In genomic region chr17:43272483-43272882, GRCh38 we compare ENCODE assay signal across 13 cellular contexts. TPM values are rescaled to one million over a fixed set of nuclear protein-coding genes. Genes with fewer than 3 reads are reported as not detected.
A peak's percentile ranks its signal among the peaks of the same experiment; 100 is the strongest.
DNase-seq lines count a peak whose midpoint lies in the region; TF ChIP-seq lines count a peak whose summit lies in the region.
"Not testable (repeated sequence)": the region's sequence is repeated elsewhere in the genome, so short reads cannot be mapped to it uniquely, and the experiment has no call there.
"Had no signal": no experiment of that assay in that cellular context is flagged by ENCODE, and none has a peak within 500 bp of the region (broad histone marks: within the 10 kb centered on the region; RNA-seq: fewer than 3 reads in every experiment).

No MANE protein-coding gene starts in this region.

- POLR2A ChIA-PET in Caco-2 (lab: Charles Lee); SK-N-SH (lab: Yijun Ruan, JAX); activated CD4-positive, alpha-beta memory T cell treated with anti-CD3 and anti-CD28 coated beads for 36 hours (lab: Charles Lee): not testable (repeated sequence)

- BruUV-seq in Caco-2 (replicated peaks; lab: Mats Ljungman, UMichigan) = not testable (repeated sequence)

- not testable (repeated sequence) for H3K27me3 Mint-ChIP-seq in Caco-2 (ENCODE audit: insufficient read depth, unreplicated experiment); activated CD4-positive, alpha-beta memory T cell treated with anti-CD3 and anti-CD28 coated beads for 36 hours; activated naive CD4-positive, alpha-beta T cell treated with anti-CD3 and anti-CD28 coated beads, Interleukin-2, amount 50 U/mL, for 24 hours

- DNase-seq in Caco-2 = peak; percentile 10 to 22
- not testable (repeated sequence) for DNase-seq in SK-N-SH; activated CD4-positive, alpha-beta memory T cell treated with anti-CD3 and anti-CD28 coated beads for 36 hours
- DNase-seq in colonic mucosa = peak; percentile 22
- DNase-seq in mucosa of gallbladder (ENCODE audit: low spot score) = peak; percentile 0
- peak; percentile 9 for DNase-seq in stimulated activated CD4-positive, alpha-beta T cell treated with anti-CD3 and anti-CD28 coated beads, Interleukin-4, amount 100 ng/mL, for 24 hours

- TF ChIP-seq EP300 in SK-N-SH (IDR thresholded peaks at IDR 0.05; ENCODE audit: borderline replicate concordance in 1 of 2, low read depth in 1 of 2, low read length in 1 of 2) = not testable (repeated sequence)

- H3K27ac ChIP-seq in SK-N-SH (ENCODE audit: low read depth in 2 of 2, low read length in 1 of 2); colonic mucosa: not testable (repeated sequence)

- H3K79me2 ChIP-seq in SK-N-SH (ENCODE audit: insufficient read depth) = not testable (repeated sequence)

- TF ChIP-seq RAD21 in SK-N-SH (IDR thresholded peaks at IDR 0.05; ENCODE audit: low read length) = not testable (repeated sequence)

- not testable (repeated sequence) for H3K4me3 ChIP-seq in Caco-2 (ENCODE audit: low read depth, low read length); SK-N-SH (ENCODE audit: low read depth in 2 of 2, low read length in 1 of 2); colonic mucosa

- H4K20me1 ChIP-seq in SK-N-SH (ENCODE audit: insufficient read depth) = not testable (repeated sequence)

- not testable (repeated sequence) for H3K36me3 Mint-ChIP-seq in Caco-2 (ENCODE audit: insufficient read depth, unreplicated experiment); activated CD4-positive, alpha-beta memory T cell treated with anti-CD3 and anti-CD28 coated beads for 36 hours; activated naive CD4-positive, alpha-beta T cell treated with anti-CD3 and anti-CD28 coated beads, Interleukin-2, amount 50 U/mL, for 24 hours

- not testable (repeated sequence) for H3K4me1 ChIP-seq in Caco-2; SK-N-SH (ENCODE audit: control insufficient read depth in 1 of 2, insufficient read depth in 2 of 2, low read depth in 1 of 2, low read length in 1 of 2); colonic mucosa

- H3F3A ChIP-seq in SK-N-SH (replicated peaks; ENCODE audit: insufficient read depth) = not testable (repeated sequence)

- peak overlapping the region; percentile 70 for H3K27ac Mint-ChIP-seq in Caco-2 (ENCODE audit: unreplicated experiment)
- H3K27ac Mint-ChIP-seq in activated CD4-positive, alpha-beta memory T cell treated with anti-CD3 and anti-CD28 coated beads for 36 hours = peak overlapping the region; percentile 3
- peak overlapping the region; percentile 91 for H3K27ac Mint-ChIP-seq in activated naive CD4-positive, alpha-beta T cell treated with anti-CD3 and anti-CD28 coated beads, Interleukin-2, amount 50 U/mL, for 24 hours

- TF ChIP-seq CTCF in Caco-2 (IDR thresholded peaks at IDR 0.05; ENCODE audit: insufficient read depth in 1 of 2, low read depth in 1 of 2, low read length in 1 of 2, severe bottlenecking in 1 of 2, unreplicated experiment in 1 of 2); SK-N-SH (IDR thresholded peaks at IDR 0.05); colonic mucosa (IDR thresholded peaks at IDR 0.05): not testable (repeated sequence)

- WGBS in SK-N-SH (ENCODE audit: low lambda C conversion rate) = 36% methylated on average over 3 of the region's 12 CpGs

- H3K4me2 ChIP-seq in SK-N-SH = not testable (repeated sequence)

- H3K36me3 ChIP-seq in Caco-2 (ENCODE audit: control insufficient read depth, insufficient read depth, low read length); SK-N-SH (replicated peaks in 1 of 2; ENCODE audit: control insufficient read depth in 1 of 2, insufficient read depth in 2 of 2, low read length in 1 of 2); colonic mucosa: not testable (repeated sequence)

- intact Hi-C loops in Caco-2 (cut with micrococcal nuclease; ENCODE audit: unreplicated experiment); activated CD4-positive, alpha-beta memory T cell treated with anti-CD3 and anti-CD28 coated beads for 36 hours (cut with micrococcal nuclease); colonic mucosa (cut with DNase I): not testable (repeated sequence)

- H2AFZ ChIP-seq in SK-N-SH (ENCODE audit: low read depth) = not testable (repeated sequence)

- not testable (repeated sequence) for H3K27me3 ChIP-seq in Caco-2 (replicated peaks; ENCODE audit: control insufficient read depth, insufficient read depth, low read length); SK-N-SH (ENCODE audit: insufficient read depth); colonic mucosa

- not testable (repeated sequence) for H3K9me3 ChIP-seq in Caco-2, SK-N-SH, colonic mucosa

- CTCF ChIA-PET in Caco-2 (lab: Charles Lee); SK-N-SH (lab: Yijun Ruan, JAX); activated CD4-positive, alpha-beta memory T cell treated with anti-CD3 and anti-CD28 coated beads for 36 hours (lab: Charles Lee): not testable (repeated sequence)

- not testable (repeated sequence) for H3K9ac ChIP-seq in SK-N-SH; colonic mucosa (ENCODE audit: low read depth in 2 of 2, low read length in 2 of 2)

- H3K9me2 ChIP-seq in SK-N-SH = not testable (repeated sequence)

- not testable (repeated sequence) for H3K9me3 Mint-ChIP-seq in Caco-2 (ENCODE audit: unreplicated experiment); activated CD4-positive, alpha-beta memory T cell treated with anti-CD3 and anti-CD28 coated beads for 36 hours; activated naive CD4-positive, alpha-beta T cell treated with anti-CD3 and anti-CD28 coated beads, Interleukin-2, amount 50 U/mL, for 24 hours

- H3K4me3 Mint-ChIP-seq in Caco-2 (ENCODE audit: unreplicated experiment) = peak overlapping the region; percentile 67
- not testable (repeated sequence) for H3K4me3 Mint-ChIP-seq in activated CD4-positive, alpha-beta memory T cell treated with anti-CD3 and anti-CD28 coated beads for 36 hours
- H3K4me3 Mint-ChIP-seq in activated naive CD4-positive, alpha-beta T cell treated with anti-CD3 and anti-CD28 coated beads, Interleukin-2, amount 50 U/mL, for 24 hours = peak overlapping the region; percentile 57

- not testable (repeated sequence) for H3K4me1 Mint-ChIP-seq in Caco-2 (ENCODE audit: low read depth, unreplicated experiment); activated CD4-positive, alpha-beta memory T cell treated with anti-CD3 and anti-CD28 coated beads for 36 hours (ENCODE audit: low read depth); activated naive CD4-positive, alpha-beta T cell treated with anti-CD3 and anti-CD28 coated beads, Interleukin-2, amount 50 U/mL, for 24 hours

TF ChIP-seq in SK-N-SH, 30 proteins besides CTCF, POLR2A, EP300 and RAD21:
- TF ChIP-seq, protein P1, sequence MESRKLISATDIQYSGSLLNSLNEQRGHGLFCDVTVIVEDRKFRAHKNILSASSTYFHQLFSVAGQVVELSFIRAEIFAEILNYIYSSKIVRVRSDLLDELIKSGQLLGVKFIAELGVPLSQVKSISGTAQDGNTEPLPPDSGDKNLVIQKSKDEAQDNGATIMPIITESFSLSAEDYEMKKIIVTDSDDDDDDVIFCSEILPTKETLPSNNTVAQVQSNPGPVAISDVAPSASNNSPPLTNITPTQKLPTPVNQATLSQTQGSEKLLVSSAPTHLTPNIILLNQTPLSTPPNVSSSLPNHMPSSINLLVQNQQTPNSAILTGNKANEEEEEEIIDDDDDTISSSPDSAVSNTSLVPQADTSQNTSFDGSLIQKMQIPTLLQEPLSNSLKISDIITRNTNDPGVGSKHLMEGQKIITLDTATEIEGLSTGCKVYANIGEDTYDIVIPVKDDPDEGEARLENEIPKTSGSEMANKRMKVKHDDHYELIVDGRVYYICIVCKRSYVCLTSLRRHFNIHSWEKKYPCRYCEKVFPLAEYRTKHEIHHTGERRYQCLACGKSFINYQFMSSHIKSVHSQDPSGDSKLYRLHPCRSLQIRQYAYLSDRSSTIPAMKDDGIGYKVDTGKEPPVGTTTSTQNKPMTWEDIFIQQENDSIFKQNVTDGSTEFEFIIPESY (IDR thresholded peaks at IDR 0.05; ENCODE audit: borderline replicate concordance, low read depth) = 0 out of 2 replicates have a peak, but pooled peaks have one; percentile 20
TF ChIP-seq in SK-N-SH: peak in this region for 1; not testable (repeated sequence) for 29.

RNA-seq across cellular contexts. Expression of gene RNU2-1, which starts 38.7 kb away (rescaled TPM):
- total RNA-seq in Caco-2 (2022) (4,208 and 4,542 TPM in 2 replicates), colonic mucosa (1,000 to 10,000 TPM; 2,735 to 6,693 TPM), mucosa of gallbladder (2,768 TPM)
- polyA plus RNA-seq in SK-N-SH (2012; rRNA removed) = not detected in 2 replicates
- not detected in 2 replicates for polyA plus RNA-seq in SK-N-SH (2012; cell fraction: cytosol; rRNA removed)
- polyA plus RNA-seq in SK-N-SH (2012; cell fraction: nucleus; rRNA removed) = not detected in 2 replicates
- 1,000 to 10,000 TPM; 5,509 to 5,687 TPM for total RNA-seq in activated CD4-positive, alpha-beta memory T cell treated with anti-CD3 and anti-CD28 coated beads for 36 hours
- total RNA-seq: bronchial epithelial cell, suprapubic skin had no signal
- polyA plus RNA-seq: spleen had no signal

RNA-seq across cellular contexts. Expression of gene CCDC200, which starts 44.1 kb away (rescaled TPM):
- total RNA-seq in Caco-2 (2022) (not detected in 2 replicates), colonic mucosa (not detected), mucosa of gallbladder (not detected)
- not detected in 2 replicates for polyA plus RNA-seq in SK-N-SH (2012; rRNA removed)
- 0.07 TPM in 1 of 2 replicates, not detected in the other for polyA plus RNA-seq in SK-N-SH (2012; cell fraction: cytosol; rRNA removed)
- 0.14 and 0.15 TPM in 2 replicates for polyA plus RNA-seq in SK-N-SH (2012; cell fraction: nucleus; rRNA removed)
- not detected for total RNA-seq in activated CD4-positive, alpha-beta memory T cell treated with anti-CD3 and anti-CD28 coated beads for 36 hours
- total RNA-seq: bronchial epithelial cell, progenitor cell of endocrine pancreas, right lobe of liver, suprapubic skin, upper lobe of right lung had no signal

Comparison
In these comparisons a context has a peak if more than half of its experiments do, and no peak if none do; other contexts are left out.
1. H3K27ac Mint-ChIP-seq: peak in every context shown above with its lines; median percentile 91 in activated naive CD4-positive, alpha-beta T cell treated with anti-CD3 and anti-CD28 coated beads, Interleukin-2, amount 50 U/mL, for 24 hours; 70 in Caco-2; 3 in activated CD4-positive, alpha-beta memory T cell treated with anti-CD3 and anti-CD28 coated beads for 36 hours.